Comparison of ENCODE assay signal across 9 cellular contexts in genomic region chr5:157252741-157253465, GRCh38. TPM values are rescaled to one million over a fixed set of nuclear protein-coding genes. Genes with fewer than 3 reads are reported as not detected.
DNase-seq lines count a peak whose midpoint lies in the region; ATAC-seq and TF ChIP-seq lines count a peak whose summit lies in the region.
"Had no signal": no experiment of that assay in that cellular context is flagged by ENCODE, and none has a peak within 500 bp of the region (broad histone marks: within the 10 kb centered on the region; RNA-seq: fewer than 3 reads in every experiment).

No MANE protein-coding gene starts in this region.

- H3K9me2 ChIP-seq in HCT116 (ENCODE audit: insufficient read depth) (no peaks in the 10 kb centered on the region), OCI-LY1 (ENCODE audit: low read depth, low read length) (no peaks in the 10 kb centered on the region)

- RAD21 ChIA-PET in HCT116 (lab: Charles Lee; ENCODE audit: low non-redundant PET in 1 of 2, low total read pairs in 2 of 2, uncharacterized antibody in 2 of 2, unreplicated experiment in 2 of 2): no interaction called here

- WGBS in sigmoid colon, 2 donors: 34 to 74% methylated on average over 4 of the region's 4 CpGs

- no peaks in the 10 kb centered on the region for H3K4me1 ChIP-seq in HCT116 (ENCODE audit: control insufficient read depth in 1 of 2, insufficient read depth in 2 of 2, low read length in 2 of 2)
- H3K4me1 ChIP-seq in OCI-LY1 (ENCODE audit: insufficient read depth, low read length, severe bottlenecking): peaks cover 7% of the 10 kb centered on the region
- peaks cover 0 to 4% (median 0%) of the 10 kb centered on the region in 4 donors for H3K4me1 ChIP-seq in sigmoid colon
- H3K4me1 ChIP-seq: SJSA1 had no signal

- TF ChIP-seq RAD21 in HCT116 (IDR thresholded peaks at IDR 0.05; ENCODE audit: low read depth): no peak

- peak; percentile 93 for ATAC-seq in GM18502 (IDR thresholded peaks at IDR 0.05; ENCODE audit: poor library complexity, unreplicated experiment)
- peak; percentile 44 for ATAC-seq in HCT116
- peak; percentile 24 for ATAC-seq in sciatic nerve

- TF ChIP-seq POLR2A in HCT116 (IDR thresholded peaks at IDR 0.05; ENCODE audit: borderline replicate concordance, extremely low read depth, insufficient read depth, insufficient read length) (no peak), sigmoid colon (IDR thresholded peaks at IDR 0.05) (no peak)

- H3K79me2 ChIP-seq in HCT116 (ENCODE audit: insufficient read depth, low read length) (no peaks in the 10 kb centered on the region), OCI-LY1 (ENCODE audit: insufficient read depth, low read length) (no peaks in the 10 kb centered on the region)

- CTCF ChIA-PET in HCT116 (lab: Charles Lee): interaction anchor here (0.8 to 2.3 kb wide), 7 partner anchors 10 to 110 kb away, joined by 3 to 14 read pairs (median 4); partner anchors contain the start of gene MED7

- POLR2A ChIA-PET in HCT116 (lab: Charles Lee): no interaction called here

- no peak for DNase-seq in HCT116 (ENCODE audit: low read depth, low spot score)
- DNase-seq in activated naive CD4-positive, alpha-beta T cell treated with anti-CD3 and anti-CD28 coated beads, Interleukin-2, amount 50 U/mL, for 16 hours: peak; percentile 41
- no peak for DNase-seq in sciatic nerve (ENCODE audit: low spot score)
- DNase-seq in NCI-H1417 treated with DMSO at 0.1 percent for 48 hours (lab: John Stamatoyannopoulos, UW): no peak
- DNase-seq in sigmoid colon: no peak
- DNase-seq in kidney glomerular epithelial cell (lab: John Stamatoyannopoulos, UW): no peak

- H3K9ac ChIP-seq in HCT116 (ENCODE audit: low read length): no peak overlapping the region
- H3K9ac ChIP-seq in OCI-LY1 (ENCODE audit: low read length): no peak overlapping the region; the same call in 1 of the 2 replicates

- no peak for TF ChIP-seq EP300 in sigmoid colon (IDR thresholded peaks at IDR 0.05)

- H3K27me3 ChIP-seq in HCT116 (ENCODE audit: insufficient read depth, low read length): no peaks in the 10 kb centered on the region
- H3K27me3 ChIP-seq in OCI-LY1 (ENCODE audit: insufficient read depth, low read length): no peaks in the 10 kb centered on the region
- H3K27me3 ChIP-seq in sigmoid colon: no peaks in the 10 kb centered on the region

- intact Hi-C loops in HCT116 (cut with micrococcal nuclease) (loop anchor here (1.0 to 10.0 kb wide), 3 partner anchors 59 to 492 kb away; partner anchors contain the start of gene LSM11), sciatic nerve (cut with DNase I) (loop anchor here (5.0 kb wide), 1 partner anchor 59 kb away; no protein-coding TSS in a partner anchor), sigmoid colon (cut with DNase I) (loop anchor here (1.0 to 5.0 kb wide), 2 partner anchors 56 to 111 kb away; partner anchors contain the start of gene MED7)

- no peak for TF ChIP-seq CTCF in HCT116 (IDR thresholded peaks at IDR 0.05 in 2 of 3, conservative IDR thresholded peaks at IDR 0.05 in 1 of 3; ENCODE audit: borderline replicate concordance in 1 of 3, insufficient read depth in 1 of 3, low read depth in 2 of 3, low read length in 2 of 3)
- no peak for TF ChIP-seq CTCF in OCI-LY1 (IDR thresholded peaks at IDR 0.05; ENCODE audit: low read length)
- TF ChIP-seq CTCF in sigmoid colon (IDR thresholded peaks at IDR 0.05): no peak

- no peaks in the 10 kb centered on the region for H4K20me1 ChIP-seq in HCT116 (ENCODE audit: insufficient read depth)
- H4K20me1 ChIP-seq in OCI-LY1 (ENCODE audit: insufficient read depth, low read length): no peaks in the 10 kb centered on the region

- no peaks in the 10 kb centered on the region for H3F3A ChIP-seq in OCI-LY1 (ENCODE audit: insufficient read depth, low read length)

- H3K4me2 ChIP-seq in HCT116 (ENCODE audit: low read length) (no peak overlapping the region), OCI-LY1 (ENCODE audit: low read length) (0 out of 2 replicates have a peak overlapping the region, but pooled peaks have one; percentile 5)

- BruUV-seq in HCT116 (replicated peaks; lab: Mats Ljungman, UMichigan): no TSS peak

- no peak overlapping the region for H2AFZ ChIP-seq in HCT116 (ENCODE audit: low read depth, low read length, poor library complexity, severe bottlenecking)
- H2AFZ ChIP-seq in OCI-LY1 (ENCODE audit: low read length): no peak overlapping the region

- H3K4me3 ChIP-seq in HCT116 (replicated peaks in 1 of 2; ENCODE audit: low read depth in 1 of 2, low read length in 2 of 2) (no peak overlapping the region), OCI-LY1 (ENCODE audit: low read depth, low read length, poor library complexity, severe bottlenecking) (no peak overlapping the region), sigmoid colon (no peak overlapping the region)
- H3K4me3 ChIP-seq: SJSA1 had no signal

- H3K36me3 ChIP-seq in HCT116 (ENCODE audit: control insufficient read depth in 1 of 2, insufficient read depth in 2 of 2, low read length in 2 of 2) (no peaks in the 10 kb centered on the region), OCI-LY1 (ENCODE audit: insufficient read depth, low read length) (peaks cover 66% of the 10 kb centered on the region), sigmoid colon (no peaks in the 10 kb centered on the region)
- H3K36me3 ChIP-seq: SJSA1 had no signal

- H3K27ac ChIP-seq in HCT116 (ENCODE audit: low read depth, low read length) (no peak overlapping the region), OCI-LY1 (ENCODE audit: low read depth, low read length, poor library complexity, severe bottlenecking) (peak overlapping the region; percentile 31), sigmoid colon (no peak overlapping the region)
- H3K27ac ChIP-seq: SJSA1 had no signal

- H3K9me3 ChIP-seq in HCT116 (ENCODE audit: control insufficient read depth in 1 of 2, insufficient read depth in 1 of 2, low read depth in 1 of 2, low read length in 2 of 2) (no peaks in the 10 kb centered on the region), OCI-LY1 (ENCODE audit: low read length) (no peaks in the 10 kb centered on the region), sigmoid colon (no peaks in the 10 kb centered on the region)
- H3K9me3 ChIP-seq: SJSA1 had no signal

TF ChIP-seq in HCT116, 20 proteins besides CTCF, POLR2A, EP300 and RAD21 (continues in another document):
- TF ChIP-seq ELF1 (IDR thresholded peaks at IDR 0.05; ENCODE audit: borderline replicate concordance, low read depth) (no peak), FOSL1 (IDR thresholded peaks at IDR 0.05; ENCODE audit: low read depth) (no peak), EZH2phosphoT487 (IDR thresholded peaks at IDR 0.05; ENCODE audit: borderline replicate concordance) (no peak), REST (IDR thresholded peaks at IDR 0.05; ENCODE audit: low read depth) (no peak), EZH2 (IDR thresholded peaks at IDR 0.05) (no peak), SIN3A (IDR thresholded peaks at IDR 0.05; ENCODE audit: low read depth) (no peak), TCF7L2 (IDR thresholded peaks at IDR 0.05; ENCODE audit: borderline replicate concordance, extremely low read depth, insufficient read depth, insufficient read length) (no peak), ATF3 (IDR thresholded peaks at IDR 0.05) (no peak), YY1 (IDR thresholded peaks at IDR 0.05; ENCODE audit: extremely low read depth, insufficient replicate concordance, low read depth, low read length) (no peak), ZBTB33 (IDR thresholded peaks at IDR 0.05; ENCODE audit: extremely low read depth, insufficient replicate concordance, low read length) (no peak), SP1 (IDR thresholded peaks at IDR 0.05; ENCODE audit: low read depth) (no peak)

RNA-seq across cellular contexts. Expression of gene CYFIP2, which starts 13.0 kb away (rescaled TPM):
- total RNA-seq in HCT116 (2021; ENCODE audit: unreplicated experiment) (45.1 TPM), sciatic nerve (23.6 TPM), sigmoid colon (10 to 100 TPM; 13.8 to 37.8 (median 29.3) TPM)
- polyA plus RNA-seq in HCT116 (2012): 49.0 and 66.4 TPM in 2 replicates
- polyA plus RNA-seq in sigmoid colon: 10 to 100 TPM in 1 of 3 donors, 1 to 10 TPM in 2; 4.8 to 38.1 (median 8.1) TPM

Comparison
In these comparisons a context has a peak if more than half of its experiments do, and no peak if none do; other contexts are left out.
1. ATAC-seq: peak in every context shown above with its lines; median percentile 93 in GM18502; 44 in HCT116; 24 in sciatic nerve.